ENCODE assay signal across 1 cellular context in the genomic region with DNA sequence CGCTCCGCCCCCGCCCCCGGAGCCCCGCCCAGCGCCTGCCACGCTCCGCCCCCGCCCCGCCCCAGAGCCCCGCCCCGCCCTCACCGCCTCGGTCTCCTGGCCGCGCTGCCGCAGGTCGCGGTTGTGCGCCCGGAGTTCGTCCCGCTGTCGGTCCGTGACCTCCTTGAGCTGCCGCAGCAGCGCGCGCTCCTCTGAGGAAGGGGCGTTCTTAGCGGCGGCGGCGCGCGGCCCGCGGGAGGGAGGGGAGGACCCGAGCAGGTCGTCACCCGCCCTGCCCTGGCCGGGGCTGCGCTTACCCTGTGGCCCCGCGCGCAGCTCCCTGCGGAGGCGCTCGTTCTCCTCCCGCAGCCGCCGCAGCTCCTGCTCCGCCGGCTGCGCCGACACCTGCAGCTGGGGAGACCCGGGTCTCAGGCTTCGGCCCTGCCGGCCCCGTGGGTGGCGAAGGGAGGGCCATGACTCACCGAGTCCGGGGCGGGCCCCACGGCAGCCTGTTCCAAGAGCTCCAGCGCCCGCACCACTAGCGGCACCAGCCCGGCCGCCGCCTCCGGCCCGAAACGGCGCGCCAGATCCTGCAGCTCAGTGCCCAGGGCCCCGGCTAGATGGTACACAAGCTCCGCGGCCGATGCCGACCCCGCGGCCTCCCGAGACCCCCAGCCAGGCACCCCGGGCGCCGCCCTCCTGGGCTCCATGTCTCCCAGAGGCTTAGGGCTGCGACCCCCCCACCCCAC.
TF ChIP-seq lines count a peak whose summit lies in the region.

No MANE protein-coding gene starts in this region.

TF ChIP-seq in HepG2, 621 proteins besides CTCF, POLR2A, EP300 and RAD21 (continued from another document and continues in another):
- no peak for TF ChIP-seq ZNF609 (CRISPR knock-in tag; IDR thresholded peaks at IDR 0.05; ENCODE audit: borderline replicate concordance)
- TF ChIP-seq, protein P1, sequence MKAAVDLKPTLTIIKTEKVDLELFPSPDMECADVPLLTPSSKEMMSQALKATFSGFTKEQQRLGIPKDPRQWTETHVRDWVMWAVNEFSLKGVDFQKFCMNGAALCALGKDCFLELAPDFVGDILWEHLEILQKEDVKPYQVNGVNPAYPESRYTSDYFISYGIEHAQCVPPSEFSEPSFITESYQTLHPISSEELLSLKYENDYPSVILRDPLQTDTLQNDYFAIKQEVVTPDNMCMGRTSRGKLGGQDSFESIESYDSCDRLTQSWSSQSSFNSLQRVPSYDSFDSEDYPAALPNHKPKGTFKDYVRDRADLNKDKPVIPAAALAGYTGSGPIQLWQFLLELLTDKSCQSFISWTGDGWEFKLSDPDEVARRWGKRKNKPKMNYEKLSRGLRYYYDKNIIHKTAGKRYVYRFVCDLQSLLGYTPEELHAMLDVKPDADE (CRISPR knock-in tag; IDR thresholded peaks at IDR 0.05) = peak; percentile 75; the same call in 1 of the 2 replicates
- no peak for TF ChIP-seq ZKSCAN5 (CRISPR knock-in tag; IDR thresholded peaks at IDR 0.05)
- TF ChIP-seq GRHL1 (CRISPR knock-in tag; conservative IDR thresholded peaks at IDR 0.05) = no peak
- TF ChIP-seq ZNF367 (CRISPR knock-in tag; IDR thresholded peaks at IDR 0.05; ENCODE audit: borderline replicate concordance) = peak; percentile 64; the same call in 1 of the 2 replicates
- TF ChIP-seq PHB2 (IDR thresholded peaks at IDR 0.05; ENCODE audit: partially characterized antibody) = no peak
- TF ChIP-seq FOXP4 (CRISPR knock-in tag; IDR thresholded peaks at IDR 0.05) = no peak
- TF ChIP-seq MXD4 (CRISPR knock-in tag; IDR thresholded peaks at IDR 0.05) = 0 out of 2 replicates have a peak, but pooled peaks have one; percentile 22
- no peak for TF ChIP-seq ZNF382 (CRISPR knock-in tag; IDR thresholded peaks at IDR 0.05; ENCODE audit: borderline replicate concordance)
- TF ChIP-seq, protein P2, sequence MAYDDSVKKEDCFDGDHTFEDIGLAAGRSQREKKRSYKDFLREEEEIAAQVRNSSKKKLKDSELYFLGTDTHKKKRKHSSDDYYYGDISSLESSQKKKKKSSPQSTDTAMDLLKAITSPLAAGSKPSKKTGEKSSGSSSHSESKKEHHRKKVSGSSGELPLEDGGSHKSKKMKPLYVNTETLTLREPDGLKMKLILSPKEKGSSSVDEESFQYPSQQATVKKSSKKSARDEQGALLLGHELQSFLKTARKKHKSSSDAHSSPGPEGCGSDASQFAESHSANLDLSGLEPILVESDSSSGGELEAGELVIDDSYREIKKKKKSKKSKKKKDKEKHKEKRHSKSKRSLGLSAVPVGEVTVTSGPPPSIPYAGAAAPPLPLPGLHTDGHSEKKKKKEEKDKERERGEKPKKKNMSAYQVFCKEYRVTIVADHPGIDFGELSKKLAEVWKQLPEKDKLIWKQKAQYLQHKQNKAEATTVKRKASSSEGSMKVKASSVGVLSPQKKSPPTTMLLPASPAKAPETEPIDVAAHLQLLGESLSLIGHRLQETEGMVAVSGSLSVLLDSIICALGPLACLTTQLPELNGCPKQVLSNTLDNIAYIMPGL (CRISPR knock-in tag; IDR thresholded peaks at IDR 0.05; ENCODE audit: borderline replicate concordance in 1 of 2, low read depth in 1 of 2) = peak; percentile 27 to 74; a peak in 3 of 4 replicates
- no peak for TF ChIP-seq ZNF839 (CRISPR knock-in tag; IDR thresholded peaks at IDR 0.05; ENCODE audit: borderline replicate concordance)
- TF ChIP-seq TCF7 (IDR thresholded peaks at IDR 0.05; ENCODE audit: low read depth) = no peak
- no peak for TF ChIP-seq ZNF362 (CRISPR knock-in tag; IDR thresholded peaks at IDR 0.05; ENCODE audit: borderline replicate concordance)
- TF ChIP-seq, protein P3, sequence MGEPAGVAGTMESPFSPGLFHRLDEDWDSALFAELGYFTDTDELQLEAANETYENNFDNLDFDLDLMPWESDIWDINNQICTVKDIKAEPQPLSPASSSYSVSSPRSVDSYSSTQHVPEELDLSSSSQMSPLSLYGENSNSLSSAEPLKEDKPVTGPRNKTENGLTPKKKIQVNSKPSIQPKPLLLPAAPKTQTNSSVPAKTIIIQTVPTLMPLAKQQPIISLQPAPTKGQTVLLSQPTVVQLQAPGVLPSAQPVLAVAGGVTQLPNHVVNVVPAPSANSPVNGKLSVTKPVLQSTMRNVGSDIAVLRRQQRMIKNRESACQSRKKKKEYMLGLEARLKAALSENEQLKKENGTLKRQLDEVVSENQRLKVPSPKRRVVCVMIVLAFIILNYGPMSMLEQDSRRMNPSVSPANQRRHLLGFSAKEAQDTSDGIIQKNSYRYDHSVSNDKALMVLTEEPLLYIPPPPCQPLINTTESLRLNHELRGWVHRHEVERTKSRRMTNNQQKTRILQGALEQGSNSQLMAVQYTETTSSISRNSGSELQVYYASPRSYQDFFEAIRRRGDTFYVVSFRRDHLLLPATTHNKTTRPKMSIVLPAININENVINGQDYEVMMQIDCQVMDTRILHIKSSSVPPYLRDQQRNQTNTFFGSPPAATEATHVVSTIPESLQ (CRISPR knock-in tag; conservative IDR thresholded peaks at IDR 0.05) = no peak
- TF ChIP-seq ZNF660 (CRISPR knock-in tag; IDR thresholded peaks at IDR 0.05; ENCODE audit: borderline replicate concordance, low read depth) = no peak
- TF ChIP-seq RBM39 (IDR thresholded peaks at IDR 0.05; ENCODE audit: low read depth, low read length, poor library complexity, severe bottlenecking) = peak; percentile 76
- TF ChIP-seq CREM (IDR thresholded peaks at IDR 0.05) = no peak
- no peak for TF ChIP-seq CREM (CRISPR knock-in tag; IDR thresholded peaks at IDR 0.05)
- TF ChIP-seq, protein P4, sequence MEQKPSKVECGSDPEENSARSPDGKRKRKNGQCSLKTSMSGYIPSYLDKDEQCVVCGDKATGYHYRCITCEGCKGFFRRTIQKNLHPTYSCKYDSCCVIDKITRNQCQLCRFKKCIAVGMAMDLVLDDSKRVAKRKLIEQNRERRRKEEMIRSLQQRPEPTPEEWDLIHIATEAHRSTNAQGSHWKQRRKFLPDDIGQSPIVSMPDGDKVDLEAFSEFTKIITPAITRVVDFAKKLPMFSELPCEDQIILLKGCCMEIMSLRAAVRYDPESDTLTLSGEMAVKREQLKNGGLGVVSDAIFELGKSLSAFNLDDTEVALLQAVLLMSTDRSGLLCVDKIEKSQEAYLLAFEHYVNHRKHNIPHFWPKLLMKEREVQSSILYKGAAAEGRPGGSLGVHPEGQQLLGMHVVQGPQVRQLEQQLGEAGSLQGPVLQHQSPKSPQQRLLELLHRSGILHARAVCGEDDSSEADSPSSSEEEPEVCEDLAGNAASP (CRISPR knock-in tag; IDR thresholded peaks at IDR 0.05; ENCODE audit: borderline replicate concordance) = no peak
- TF ChIP-seq MEF2D (CRISPR knock-in tag; IDR thresholded peaks at IDR 0.05) = no peak
- no peak for TF ChIP-seq ZNF703 (CRISPR knock-in tag; IDR thresholded peaks at IDR 0.05; ENCODE audit: borderline replicate concordance)
